ENCODE assay signal across 8 cellular contexts in genomic region chr4:76212851-76213414, GRCh38. TPM values are rescaled to one million over a fixed set of nuclear protein-coding genes. Genes with fewer than 3 reads are reported as not detected.
DNase-seq lines count a peak whose midpoint lies in the region; ATAC-seq and TF ChIP-seq lines count a peak whose summit lies in the region.

No MANE protein-coding gene starts in this region.

- peaks cover 83% of the 10 kb centered on the region for H3K4me1 ChIP-seq in KMS-11 (ENCODE audit: low read depth, poor library complexity, severe bottlenecking)
- peaks cover 23% of the 10 kb centered on the region for H3K4me1 ChIP-seq in neural progenitor cell

- peak overlapping the region; percentile 89 for H3K27ac Mint-ChIP-seq in neural progenitor cell

- peak overlapping the region; percentile 40; the same call in 1 of the 2 replicates for H2AFZ ChIP-seq in KMS-11 (ENCODE audit: low read depth)
- peak overlapping the region; percentile 87 for H2AFZ ChIP-seq in neural progenitor cell (replicated peaks)

- H3K79me2 ChIP-seq in KMS-11 (ENCODE audit: insufficient read depth, low read depth) (peaks cover 63% of the 10 kb centered on the region), neural progenitor cell (ENCODE audit: low read depth) (peaks cover 44% of the 10 kb centered on the region)

- no peaks in the 10 kb centered on the region for H3K36me3 ChIP-seq in KMS-11 (ENCODE audit: insufficient read depth)
- H3K36me3 ChIP-seq in neural progenitor cell = no peaks in the 10 kb centered on the region

- peak overlapping the region; percentile 84 for H3K27ac ChIP-seq in KMS-11
- peak overlapping the region; percentile 84 for H3K27ac ChIP-seq in neural progenitor cell

- H4K20me1 ChIP-seq in KMS-11 (ENCODE audit: insufficient read depth) (no peaks in the 10 kb centered on the region), neural progenitor cell (ENCODE audit: low read depth) (peaks cover 9% of the 10 kb centered on the region)

- H3K4me2 ChIP-seq in KMS-11 (peak overlapping the region; percentile 83), neural progenitor cell (peak overlapping the region; percentile 94)

- H3K9ac ChIP-seq in KMS-11 (peak overlapping the region; percentile 80), neural progenitor cell (peak overlapping the region; percentile 58)

- peak overlapping the region; percentile 93 for H3K4me3 Mint-ChIP-seq in neural progenitor cell

- no peaks in the 10 kb centered on the region for H3K27me3 ChIP-seq in KMS-11 (ENCODE audit: insufficient read depth, low read depth)
- H3K27me3 ChIP-seq in neural progenitor cell = peaks cover 4% of the 10 kb centered on the region

- ATAC-seq in HG02981 (IDR thresholded peaks at IDR 0.05; ENCODE audit: unreplicated experiment) = no peak
- ATAC-seq in HG03457 (IDR thresholded peaks at IDR 0.05; ENCODE audit: unreplicated experiment) = no peak

- H3K4me3 ChIP-seq in KMS-11 (IDR thresholded peaks at IDR 0.05; ENCODE audit: insufficient read depth, low read depth, low read length) (peak overlapping the region; percentile 94), fibroblast of mammary gland (ENCODE audit: control insufficient read depth, low read depth, low read length) (peak overlapping the region; percentile 78), neural progenitor cell (peak overlapping the region; percentile 70)

- H3F3A ChIP-seq in neural progenitor cell (ENCODE audit: low read depth) = peaks cover 15% of the 10 kb centered on the region

- peaks cover 52% of the 10 kb centered on the region for H3K4me1 Mint-ChIP-seq in neural progenitor cell

- peaks cover 5% of the 10 kb centered on the region for H3K36me3 Mint-ChIP-seq in neural progenitor cell

- peaks cover 4% of the 10 kb centered on the region for H3K27me3 Mint-ChIP-seq in neural progenitor cell (ENCODE audit: insufficient read depth, low read depth)

- TF ChIP-seq CTCF in KMS-11 (conservative IDR thresholded peaks at IDR 0.05; ENCODE audit: low read depth, low read length) (no peak), fibroblast of mammary gland (conservative IDR thresholded peaks at IDR 0.05; ENCODE audit: control insufficient read depth, insufficient read depth, low read depth, low read length) (no peak), neural progenitor cell (IDR thresholded peaks at IDR 0.05) (no peak)

- no peaks in the 10 kb centered on the region for H3K9me3 Mint-ChIP-seq in neural progenitor cell

- H3K9me3 ChIP-seq in neural progenitor cell (ENCODE audit: low read depth) = no peaks in the 10 kb centered on the region

- DNase-seq in ELF-1 (ENCODE audit: low read depth, low spot score) = peak; percentile 83
- DNase-seq in activated T-cell treated with anti-CD3 and anti-CD28 coated beads for 4 hours = peak; percentile 19
- DNase-seq in fibroblast of mammary gland (ENCODE audit: low read depth) = peak; percentile 44
- peak; percentile 25 for DNase-seq in neural progenitor cell (ENCODE audit: low spot score)
- DNase-seq in NCI-H226 = no peak

RNA-seq across cellular contexts. Expression of gene SCARB2, which starts 0.7 kb away (rescaled TPM):
- total RNA-seq in neural progenitor cell (ENCODE audit: low replicate concordance) = 67.1 and 97.4 TPM in 2 replicates

RNA-seq across cellular contexts. Expression of gene FAM47E, which starts 38.6 kb away (rescaled TPM):
- total RNA-seq in neural progenitor cell (ENCODE audit: low replicate concordance) = 3.5 and 7.0 TPM in 2 replicates
